18 cellular contexts compared by ENCODE assay signal in the genomic region with DNA sequence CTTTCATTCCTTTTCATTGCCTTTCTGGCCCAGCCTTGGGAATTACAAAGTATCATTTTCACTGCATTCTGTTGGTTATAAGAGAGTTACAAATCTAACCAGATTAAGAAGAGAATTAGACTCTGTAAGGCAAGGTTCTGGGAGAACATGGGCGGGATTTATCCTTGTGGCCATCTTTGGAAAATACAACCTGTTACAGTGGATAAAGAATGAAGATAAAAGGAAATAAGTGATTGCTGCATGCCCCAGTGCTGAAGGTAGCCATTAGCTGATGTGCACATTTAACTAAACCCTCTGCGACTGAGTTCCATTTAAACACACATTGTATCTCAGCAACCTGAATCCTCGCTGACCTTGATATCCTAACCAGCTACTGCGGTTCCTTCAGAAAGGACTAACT.
DNase-seq lines count a peak whose midpoint lies in the region; ATAC-seq and TF ChIP-seq lines count a peak whose summit lies in the region.
"Had no signal": no experiment of that assay in that cellular context is flagged by ENCODE, and none has a peak within 500 bp of the region (broad histone marks: within the 10 kb centered on the region; RNA-seq: fewer than 3 reads in every experiment).

No MANE protein-coding gene starts in this region.

- H3K27ac ChIP-seq in GM23338 (ENCODE audit: low read depth): no peak overlapping the region
- H3K27ac ChIP-seq in OCI-LY3 (ENCODE audit: low read length): peak overlapping the region; percentile 99; the same call in 1 of the 2 replicates
- no peak overlapping the region for H3K27ac ChIP-seq in endodermal cell (ENCODE audit: low read depth, low read length)
- H3K27ac ChIP-seq: BLaER1, C4-2B had no signal

- H3K9me3 Mint-ChIP-seq in GM23338 (no peaks in the 10 kb centered on the region), endodermal cell (no peaks in the 10 kb centered on the region)
- H3K9me3 Mint-ChIP-seq: CD4-positive, alpha-beta T cell; CD8-positive, alpha-beta memory T cell had no signal

- H3K9me3 ChIP-seq in OCI-LY3 (ENCODE audit: insufficient read depth, low read length) (no peaks in the 10 kb centered on the region), endodermal cell (ENCODE audit: control insufficient read depth, low read length) (no peaks in the 10 kb centered on the region)
- H3K9me3 ChIP-seq: BLaER1 had no signal

- H3K4me2 ChIP-seq in GM23338 (no peak overlapping the region), OCI-LY3 (ENCODE audit: low read length) (no peak overlapping the region)
- H3K4me2 ChIP-seq: BLaER1 had no signal

- H4K20me1 ChIP-seq in GM23338 (replicated peaks; ENCODE audit: insufficient read depth) (no peaks in the 10 kb centered on the region), OCI-LY3 (ENCODE audit: insufficient read depth, low read length) (no peaks in the 10 kb centered on the region)
- H4K20me1 ChIP-seq: BLaER1 had no signal

- H3K36me3 Mint-ChIP-seq in GM23338 (ENCODE audit: low read depth) (peaks cover 27% of the 10 kb centered on the region), endodermal cell (ENCODE audit: low read depth) (peaks cover 24% of the 10 kb centered on the region)

- H3K4me3 Mint-ChIP-seq in GM23338 (no peak overlapping the region), endodermal cell (no peak overlapping the region)
- H3K4me3 Mint-ChIP-seq: B cell; CD4-positive, alpha-beta T cell; CD8-positive, alpha-beta memory T cell had no signal

- H3K27me3 Mint-ChIP-seq in GM23338 (ENCODE audit: insufficient read depth, low read depth, poor library complexity) (no peaks in the 10 kb centered on the region), endodermal cell (ENCODE audit: insufficient read depth) (no peaks in the 10 kb centered on the region)
- H3K27me3 Mint-ChIP-seq: B cell; CD4-positive, alpha-beta T cell; CD8-positive, alpha-beta memory T cell had no signal

- TF ChIP-seq CTCF in GM23338 (conservative IDR thresholded peaks at IDR 0.05; ENCODE audit: low read depth in 2 of 2) (0 out of 4 replicates have a peak, but pooled peaks of 1 of the 2 experiments have one; percentile 18), OCI-LY3 (IDR thresholded peaks at IDR 0.05; ENCODE audit: low read depth, low read length) (no peak), endodermal cell (conservative IDR thresholded peaks at IDR 0.05) (peak; percentile 34)

- ATAC-seq in GM23338: peak; percentile 48
- ATAC-seq: GM12878 had no signal

- no peak overlapping the region for H2AFZ ChIP-seq in GM23338
- no peak overlapping the region for H2AFZ ChIP-seq in OCI-LY3 (ENCODE audit: low read depth, low read length)

- H3K36me3 ChIP-seq in GM23338 (ENCODE audit: insufficient read depth) (peaks cover 28% of the 10 kb centered on the region), OCI-LY3 (replicated peaks; ENCODE audit: low read depth, low read length) (peaks cover 48% of the 10 kb centered on the region), endodermal cell (ENCODE audit: control insufficient read depth, insufficient read depth, low read length) (peaks cover 21% of the 10 kb centered on the region)

- DNase-seq in GM23338 (ENCODE audit: low spot score): peak; percentile 22
- DNase-seq in endodermal cell: no peak
- no peak for DNase-seq in CD1c-positive myeloid dendritic cell (ENCODE audit: extremely low spot score)
- no peak for DNase-seq in hippocampal formation (lab: John Stamatoyannopoulos, UW)
- no peak for DNase-seq in activated CD8-positive, alpha-beta memory T cell treated with anti-CD3 and anti-CD28 coated beads, Interleukin-2, amount 50 U/mL, for 48 hours
- DNase-seq: CD4-positive, alpha-beta T cell; CD8-positive, alpha-beta memory T cell; DMS 273 treated with DMSO at 0.1 percent for 48 hours; DMS79; EL; GDM1; GOT3; HCEC 1CT had no signal

- H3K27me3 ChIP-seq in GM23338 (ENCODE audit: insufficient read depth) (no peaks in the 10 kb centered on the region), OCI-LY3 (ENCODE audit: low read depth, low read length) (no peaks in the 10 kb centered on the region), endodermal cell (ENCODE audit: control insufficient read depth, insufficient read depth, low read length, poor library complexity, severe bottlenecking) (no peaks in the 10 kb centered on the region)
- H3K27me3 ChIP-seq: BLaER1 had no signal

- H3F3A ChIP-seq in GM23338 (replicated peaks; ENCODE audit: low read depth): peaks cover 4% of the 10 kb centered on the region; the same call in 1 of the 2 replicates

- WGBS in endodermal cell (ENCODE audit: insufficient coverage in 1 of 2, insufficient read length in 1 of 2), 2 experiments: 97 to 99% methylated on average over 3 of the region's 4 CpGs

- H3K4me1 Mint-ChIP-seq in GM23338 (0 out of 3 replicates have a peak, but pooled peaks cover 4% of the 10 kb centered on the region), endodermal cell (no peaks in the 10 kb centered on the region)
- H3K4me1 Mint-ChIP-seq: B cell had no signal

- no peaks in the 10 kb centered on the region for H3K4me1 ChIP-seq in GM23338 (ENCODE audit: insufficient read depth)
- H3K4me1 ChIP-seq in OCI-LY3 (ENCODE audit: low read length): peaks cover 49% of the 10 kb centered on the region
- no peaks in the 10 kb centered on the region for H3K4me1 ChIP-seq in endodermal cell (ENCODE audit: control insufficient read depth, insufficient read depth, low read length)

- H3K79me2 ChIP-seq in GM23338 (replicated peaks; ENCODE audit: insufficient read depth) (no peaks in the 10 kb centered on the region), OCI-LY3 (ENCODE audit: low read length) (no peaks in the 10 kb centered on the region)

- H3K4me3 ChIP-seq in GM23338 (no peak overlapping the region), OCI-LY3 (ENCODE audit: low read length) (no peak overlapping the region), endodermal cell (ENCODE audit: low read length) (no peak overlapping the region)
- H3K4me3 ChIP-seq: BLaER1, GM12878 had no signal

- H3K27ac Mint-ChIP-seq in GM23338 (no peak overlapping the region), endodermal cell (no peak overlapping the region)
- H3K27ac Mint-ChIP-seq: B cell; CD4-positive, alpha-beta T cell had no signal

- H3K9ac ChIP-seq in OCI-LY3 (ENCODE audit: low read length): no peak overlapping the region
- no peak overlapping the region for H3K9ac ChIP-seq in endodermal cell (ENCODE audit: extremely low read depth, low read length, poor library complexity, severe bottlenecking)
- H3K9ac ChIP-seq: BLaER1 had no signal

- H3K9me2 ChIP-seq in GM23338 (ENCODE audit: insufficient read depth): no peaks in the 10 kb centered on the region

TF ChIP-seq in GM23338, 12 proteins besides CTCF, POLR2A, EP300 and RAD21:
- no peak for TF ChIP-seq STAT1 (IDR thresholded peaks at IDR 0.05; ENCODE audit: unreplicated experiment)
